ENCODE assay signal across 8 cellular contexts in the genomic region with DNA sequence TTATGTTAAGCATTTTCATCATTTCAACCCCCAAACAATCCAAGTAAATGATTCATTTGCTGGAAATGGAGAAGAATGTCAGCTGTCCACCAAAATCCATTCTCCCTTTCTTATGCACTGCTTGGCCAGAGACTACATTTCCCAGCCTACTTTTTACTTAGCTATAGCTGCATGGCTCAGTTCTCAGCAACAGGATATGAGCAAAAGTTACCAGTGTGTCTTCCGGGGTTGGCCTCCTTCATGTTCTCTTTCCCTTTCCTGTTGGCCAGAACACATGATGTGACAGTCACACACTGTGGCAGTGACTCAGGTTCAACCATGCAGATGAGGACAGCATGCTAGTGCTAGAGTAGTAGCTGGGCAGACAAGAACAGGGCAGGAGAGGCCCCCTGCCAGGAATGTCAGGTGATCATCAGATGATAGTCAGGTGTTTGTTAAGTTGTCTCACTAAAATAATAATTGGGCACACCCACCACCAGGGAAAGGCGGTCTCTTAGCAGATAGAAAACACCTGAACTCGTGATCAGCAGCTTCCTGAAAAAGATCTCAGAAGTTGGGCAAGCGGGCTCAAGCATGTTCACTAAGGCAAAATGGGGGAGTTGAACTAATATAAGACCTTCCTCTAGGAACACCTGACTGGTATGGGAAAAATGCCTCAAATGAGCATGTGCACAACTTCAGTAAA. TPM values are rescaled to one million over a fixed set of nuclear protein-coding genes. Genes with fewer than 3 reads are reported as not detected.
A peak's percentile ranks its signal among the peaks of the same experiment; 100 is the strongest.
DNase-seq lines count a peak whose midpoint lies in the region; ATAC-seq and TF ChIP-seq lines count a peak whose summit lies in the region.

No MANE protein-coding gene starts in this region.

- peaks cover 5% of the 10 kb centered on the region; the same call in 1 of the 2 replicates for H3K4me1 ChIP-seq in MM.1S (ENCODE audit: low read length)
- H3K4me1 ChIP-seq in right cardiac atrium (ENCODE audit: control insufficient read depth, insufficient read depth, low read length) = no peaks in the 10 kb centered on the region

- no peak overlapping the region for H3K4me3 ChIP-seq in MM.1S (ENCODE audit: low read length)
- H3K4me3 ChIP-seq in right cardiac atrium (ENCODE audit: low read length) = no peak overlapping the region

- H4K20me1 ChIP-seq in MM.1S (ENCODE audit: insufficient read depth, low read length) = no peaks in the 10 kb centered on the region

- no peak overlapping the region for H3K9ac ChIP-seq in MM.1S (ENCODE audit: low read length)

- no peaks in the 10 kb centered on the region for H3K9me3 ChIP-seq in MM.1S (replicated peaks; ENCODE audit: insufficient read depth, low read length)
- no peaks in the 10 kb centered on the region for H3K9me3 ChIP-seq in right cardiac atrium (ENCODE audit: control insufficient read depth, low read length)

- ATAC-seq in GM21737 (IDR thresholded peaks at IDR 0.05; ENCODE audit: unreplicated experiment) = peak; percentile 94
- ATAC-seq in right cardiac atrium = peak; percentile 52 to 83
- no peak for ATAC-seq in HG02970 (IDR thresholded peaks at IDR 0.05; ENCODE audit: low FRiP score, unreplicated experiment)

- no peaks in the 10 kb centered on the region for H3K36me3 ChIP-seq in MM.1S (replicated peaks; ENCODE audit: insufficient read depth, low read length)

- intact Hi-C loops in right cardiac atrium (cut with DNase I) = no loop called here

- WGBS in right cardiac atrium = 82% methylated on average over 4 of the region's 4 CpGs

- H3K9me2 ChIP-seq in MM.1S (replicated peaks; ENCODE audit: insufficient read depth, low read length) = no peaks in the 10 kb centered on the region

- no peak overlapping the region for H3K4me2 ChIP-seq in MM.1S (ENCODE audit: low read depth, low read length)

- DNase-seq in EL = peak; percentile 75
- DNase-seq in MM.1S = peak; percentile 17
- peak; percentile 43 for DNase-seq in activated T-cell treated with anti-CD3 and anti-CD28 coated beads for 1 hour (ENCODE audit: low read depth)
- DNase-seq in right cardiac atrium = no peak
- DNase-seq in stimulated activated CD8-positive, alpha-beta memory T cell treated with anti-CD3 and anti-CD28 coated beads, Interleukin-7, amount 100 ng/mL, for 4 hours (ENCODE audit: low read depth in 2 of 2) = peak; percentile 47 to 70
- DNase-seq in globus pallidus (ENCODE audit: low spot score) = no peak

- H3K27ac ChIP-seq in MM.1S (ENCODE audit: low read length) (no peak overlapping the region), right cardiac atrium (ENCODE audit: low read length) (no peak overlapping the region)

- H3K27me3 ChIP-seq in MM.1S (replicated peaks; ENCODE audit: insufficient read depth, low read length) (no peaks in the 10 kb centered on the region), right cardiac atrium (ENCODE audit: control insufficient read depth, insufficient read depth) (no peaks in the 10 kb centered on the region)

- H2AFZ ChIP-seq in MM.1S (ENCODE audit: low read length) = peak overlapping the region; percentile 22; the same call in 1 of the 2 replicates

- H3K79me2 ChIP-seq in MM.1S (ENCODE audit: low read length) = no peaks in the 10 kb centered on the region

- no peak for TF ChIP-seq CTCF in MM.1S (IDR thresholded peaks at IDR 0.05; ENCODE audit: low read length)

- H3F3A ChIP-seq in MM.1S (ENCODE audit: insufficient read depth, low read length) = no peaks in the 10 kb centered on the region

RNA-seq across cellular contexts. Expression of a gene that starts 12.2 kb away (rescaled TPM):
- under 1 TPM in 2 of 4 donors, not detected in 2; 0.15 to 0.25 TPM for total RNA-seq in right cardiac atrium
- 0.09 TPM for polyA plus RNA-seq in right cardiac atrium

RNA-seq across cellular contexts. Expression of a gene that starts 14.4 kb away (rescaled TPM):
- total RNA-seq in right cardiac atrium = 1 to 10 TPM; 3.4 to 9.4 (median 4.9) TPM
- 3.2 TPM for polyA plus RNA-seq in right cardiac atrium

RNA-seq across cellular contexts. Expression of a gene that starts 50.7 kb away (rescaled TPM):
- total RNA-seq in right cardiac atrium = under 1 TPM; 0.11 to 0.59 (median 0.49) TPM
- polyA plus RNA-seq in right cardiac atrium = 0.25 TPM

Comparison
In these comparisons a context has a peak if more than half of its experiments do, and no peak if none do; other contexts are left out.
1. DNase-seq: peak in EL (single experiment), MM.1S (single experiment), activated T-cell treated with anti-CD3 and anti-CD28 coated beads for 1 hour (single experiment) and stimulated activated CD8-positive, alpha-beta memory T cell treated with anti-CD3 and anti-CD28 coated beads, Interleukin-7, amount 100 ng/mL, for 4 hours (2 of 2); none in right cardiac atrium (0 of 3) and globus pallidus (single experiment).